Comparison of ENCODE assay signal across 2 cellular contexts in genomic region chrX:131609480-131609879, GRCh38.
TF ChIP-seq lines count a peak whose summit lies in the region.

No MANE protein-coding gene starts in this region.

TF ChIP-seq in A549, 52 proteins besides CTCF, POLR2A, EP300 and RAD21 (continued from another document):
- TF ChIP-seq HMGXB4 (CRISPR knock-in tag; IDR thresholded peaks at IDR 0.05; ENCODE audit: borderline replicate concordance), result no peak
- no peak for TF ChIP-seq CHD2 (IDR thresholded peaks at IDR 0.05; ENCODE audit: low read length, partially characterized antibody)
- TF ChIP-seq CBX2 (IDR thresholded peaks at IDR 0.05; ENCODE audit: borderline replicate concordance, low read depth), result no peak
- no peak for TF ChIP-seq FOXS1 (CRISPR knock-in tag; IDR thresholded peaks at IDR 0.05)
- no peak for TF ChIP-seq REST (IDR thresholded peaks at IDR 0.05)
- no peak for TF ChIP-seq GATA3 (IDR thresholded peaks at IDR 0.05; ENCODE audit: borderline replicate concordance)
- no peak for TF ChIP-seq HES2 (IDR thresholded peaks at IDR 0.05)
- no peak for TF ChIP-seq HOXB5 (CRISPR knock-in tag; IDR thresholded peaks at IDR 0.05)
- no peak for TF ChIP-seq CBX8 (IDR thresholded peaks at IDR 0.05)
TF ChIP-seq in A549: peak in this region for 0.

TF ChIP-seq in HCT116, 20 proteins besides CTCF, POLR2A, EP300 and RAD21 (continued from another document):
- TF ChIP-seq ZBTB33 (IDR thresholded peaks at IDR 0.05; ENCODE audit: extremely low read depth, insufficient replicate concordance, low read length), result no peak
- no peak for TF ChIP-seq CBX3 (IDR thresholded peaks at IDR 0.05; ENCODE audit: low read depth)
- no peak for TF ChIP-seq ATF3 (IDR thresholded peaks at IDR 0.05)
